ENCODE assay signal across 16 cellular contexts in genomic region chr9:87382902-87383301, GRCh38.
A peak's percentile ranks its signal among the peaks of the same experiment; 100 is the strongest.
DNase-seq lines count a peak whose midpoint lies in the region; ATAC-seq and TF ChIP-seq lines count a peak whose summit lies in the region.
"Had no signal": no experiment of that assay in that cellular context is flagged by ENCODE, and none has a peak within 500 bp of the region (broad histone marks: within the 10 kb centered on the region; RNA-seq: fewer than 3 reads in every experiment).

No MANE protein-coding gene starts in this region.

- H3K27ac Mint-ChIP-seq in activated CD4-positive, alpha-beta T cell treated with anti-CD3 and anti-CD28 coated beads, Interleukin-2, amount 10 ng/mL, durations not matched to agents 7 days and 5 days, result no peak overlapping the region
- H3K27ac Mint-ChIP-seq in mesothelial cell of epicardium, result no peak overlapping the region
- H3K27ac Mint-ChIP-seq: activated naive CD8-positive, alpha-beta T cell; nephron progenitor cell had no signal

- H3K4me1 ChIP-seq in GM23248 (ENCODE audit: insufficient read depth) (peaks cover 18% of the 10 kb centered on the region), PC-9 (replicated peaks; ENCODE audit: insufficient read depth) (peaks cover 48% of the 10 kb centered on the region)
- H3K4me1 ChIP-seq: thyroid gland had no signal

- H3K27me3 Mint-ChIP-seq in activated CD4-positive, alpha-beta T cell treated with anti-CD3 and anti-CD28 coated beads, Interleukin-2, amount 10 ng/mL, durations not matched to agents 7 days and 5 days, result peaks cover 3% of the 10 kb centered on the region
- H3K27me3 Mint-ChIP-seq in mesothelial cell of epicardium (ENCODE audit: low read depth), result no peaks in the 10 kb centered on the region
- H3K27me3 Mint-ChIP-seq: activated naive CD8-positive, alpha-beta T cell had no signal

- H3K36me3 ChIP-seq in GM23248 (ENCODE audit: low read depth), result no peaks in the 10 kb centered on the region
- H3K36me3 ChIP-seq in PC-9 (ENCODE audit: low read depth), result no peaks in the 10 kb centered on the region
- H3K36me3 ChIP-seq: thyroid gland had no signal

- H3K27ac ChIP-seq in GM23248, result no peak overlapping the region
- no peak overlapping the region for H3K27ac ChIP-seq in PC-9
- H3K27ac ChIP-seq: thyroid gland had no signal

- no TSS peak for BruUV-seq in PC-9 (replicated peaks; lab: Mats Ljungman, UMichigan)

- peak; percentile 30 for DNase-seq in GM23248
- DNase-seq in PC-9, result no peak
- peak; percentile 65 for DNase-seq in epithelial cell of esophagus (ENCODE audit: low read depth)
- DNase-seq in sciatic nerve (ENCODE audit: low spot score), result no peak
- DNase-seq in activated CD4-positive, alpha-beta T cell treated with anti-CD3 and anti-CD28 coated beads, Interleukin-2, amount 10 ng/mL, durations not matched to agents 7 days and 5 days, result no peak
- DNase-seq in mesothelial cell of epicardium (ENCODE audit: low spot score in 2 of 2, unreplicated experiment in 2 of 2), result no peak
- DNase-seq: Calu3, left colon, MM.1S, NCI-H524, nephron progenitor cell, SIG-M5, thyroid gland had no signal

- no peak overlapping the region for H3K4me2 ChIP-seq in GM23248 (ENCODE audit: unreplicated experiment)
- no peak overlapping the region for H3K4me2 ChIP-seq in PC-9

- POLR2A ChIA-PET in PC-9 (lab: Charles Lee; ENCODE audit: unreplicated experiment), result no interaction called here
- POLR2A ChIA-PET in activated CD4-positive, alpha-beta T cell treated with anti-CD3 and anti-CD28 coated beads, Interleukin-2, amount 10 ng/mL, durations not matched to agents 7 days and 5 days (lab: Charles Lee), result no interaction called here

- no peaks in the 10 kb centered on the region for H3K36me3 Mint-ChIP-seq in activated CD4-positive, alpha-beta T cell treated with anti-CD3 and anti-CD28 coated beads, Interleukin-2, amount 10 ng/mL, durations not matched to agents 7 days and 5 days (ENCODE audit: low read depth)
- no peaks in the 10 kb centered on the region for H3K36me3 Mint-ChIP-seq in mesothelial cell of epicardium
- H3K36me3 Mint-ChIP-seq: activated naive CD8-positive, alpha-beta T cell had no signal

- ATAC-seq in sciatic nerve (peak; percentile 86), GM21529 (IDR thresholded peaks at IDR 0.05; ENCODE audit: unreplicated experiment) (no peak), GM19397 (IDR thresholded peaks at IDR 0.05; ENCODE audit: unreplicated experiment) (no peak)
- ATAC-seq: left colon had no signal

- WGBS in GM23248 (ENCODE audit: low coverage in 1 of 2, low lambda C conversion rate in 2 of 2, missing lambda C conversion rate in 2 of 2), 2 experiments, result 64 to 68% methylated on average over 9 of the region's 9 CpGs

- H3F3A ChIP-seq in GM23248 (ENCODE audit: insufficient read depth) (no peaks in the 10 kb centered on the region), PC-9 (ENCODE audit: insufficient read depth, low read depth) (peaks cover 27% of the 10 kb centered on the region; the same call in 1 of the 2 replicates)

- in situ Hi-C loops in GM23248 (cut with MboI), result no loop called here

- intact Hi-C loops in PC-9 (cut with micrococcal nuclease; ENCODE audit: unreplicated experiment) (no loop called here), sciatic nerve (cut with DNase I) (no loop called here)

- H3K9me3 ChIP-seq in GM23248 (ENCODE audit: low read depth) (no peaks in the 10 kb centered on the region), PC-9 (ENCODE audit: insufficient read depth, low read depth) (no peaks in the 10 kb centered on the region; the same call in 1 of the 2 replicates)
- H3K9me3 ChIP-seq: thyroid gland had no signal

- no peak overlapping the region for H2AFZ ChIP-seq in GM23248
- peak overlapping the region; percentile 15; the same call in 1 of the 2 replicates for H2AFZ ChIP-seq in PC-9

- H3K4me1 Mint-ChIP-seq in activated CD4-positive, alpha-beta T cell treated with anti-CD3 and anti-CD28 coated beads, Interleukin-2, amount 10 ng/mL, durations not matched to agents 7 days and 5 days, result no peaks in the 10 kb centered on the region
- peaks cover 32% of the 10 kb centered on the region for H3K4me1 Mint-ChIP-seq in mesothelial cell of epicardium

- H3K4me3 ChIP-seq in GM23248, result no peak overlapping the region
- H3K4me3 ChIP-seq in PC-9, result no peak overlapping the region
- no peak overlapping the region for H3K4me3 ChIP-seq in epithelial cell of esophagus (ENCODE audit: low read length)
- H3K4me3 ChIP-seq: thyroid gland had no signal

- H3K27me3 ChIP-seq in GM23248 (replicated peaks; ENCODE audit: insufficient read depth) (no peaks in the 10 kb centered on the region; the same call in none of the 2 replicates), PC-9 (ENCODE audit: insufficient read depth, low read depth) (no peaks in the 10 kb centered on the region)
- H3K27me3 ChIP-seq: thyroid gland had no signal

- CTCF ChIA-PET in PC-9 (lab: Charles Lee), result interaction anchor here (1.0 kb wide), 1 partner anchor 117 kb away, joined by 3 read pairs; no protein-coding TSS in a partner anchor
- CTCF ChIA-PET in activated CD4-positive, alpha-beta T cell treated with anti-CD3 and anti-CD28 coated beads, Interleukin-2, amount 10 ng/mL, durations not matched to agents 7 days and 5 days (lab: Charles Lee), result no interaction called here

- no peak for TF ChIP-seq CTCF in PC-9 (conservative IDR thresholded peaks at IDR 0.05)
- no peak for TF ChIP-seq CTCF in epithelial cell of esophagus (IDR thresholded peaks at IDR 0.05; ENCODE audit: insufficient read depth, low read depth, low read length, missing control alignments)
- no peak for TF ChIP-seq CTCF in mesothelial cell of epicardium (IDR thresholded peaks at IDR 0.05; ENCODE audit: unreplicated experiment)

- H4K20me1 ChIP-seq in GM23248 (ENCODE audit: insufficient read depth) (no peaks in the 10 kb centered on the region), PC-9 (ENCODE audit: insufficient read depth) (no peaks in the 10 kb centered on the region)

- H3K9me2 ChIP-seq in GM23248 (ENCODE audit: insufficient read depth), result no peaks in the 10 kb centered on the region
- H3K9me2 ChIP-seq in PC-9 (ENCODE audit: insufficient read depth), result no peaks in the 10 kb centered on the region

- H3K79me2 ChIP-seq in GM23248 (ENCODE audit: insufficient read depth), result no peaks in the 10 kb centered on the region
- no peaks in the 10 kb centered on the region for H3K79me2 ChIP-seq in PC-9 (ENCODE audit: low read depth)

- no peak overlapping the region for H3K9ac ChIP-seq in GM23248

- no peaks in the 10 kb centered on the region for H3K9me3 Mint-ChIP-seq in activated CD4-positive, alpha-beta T cell treated with anti-CD3 and anti-CD28 coated beads, Interleukin-2, amount 10 ng/mL, durations not matched to agents 7 days and 5 days
- H3K9me3 Mint-ChIP-seq in mesothelial cell of epicardium, result peaks cover 5% of the 10 kb centered on the region
- H3K9me3 Mint-ChIP-seq: nephron progenitor cell had no signal

- no peak overlapping the region for H3K4me3 Mint-ChIP-seq in activated CD4-positive, alpha-beta T cell treated with anti-CD3 and anti-CD28 coated beads, Interleukin-2, amount 10 ng/mL, durations not matched to agents 7 days and 5 days
- no peak overlapping the region for H3K4me3 Mint-ChIP-seq in mesothelial cell of epicardium
- H3K4me3 Mint-ChIP-seq: activated naive CD8-positive, alpha-beta T cell; nephron progenitor cell had no signal

Comparison
In these comparisons a context has a peak if more than half of its experiments do, and no peak if none do; other contexts are left out.
1. DNase-seq: peak in GM23248 (single experiment) and epithelial cell of esophagus (single experiment); none in PC-9 (0 of 2), sciatic nerve (single experiment), activated CD4-positive, alpha-beta T cell treated with anti-CD3 and anti-CD28 coated beads, Interleukin-2, amount 10 ng/mL, durations not matched to agents 7 days and 5 days (single experiment) and mesothelial cell of epicardium (0 of 2).